In the genomic region with DNA sequence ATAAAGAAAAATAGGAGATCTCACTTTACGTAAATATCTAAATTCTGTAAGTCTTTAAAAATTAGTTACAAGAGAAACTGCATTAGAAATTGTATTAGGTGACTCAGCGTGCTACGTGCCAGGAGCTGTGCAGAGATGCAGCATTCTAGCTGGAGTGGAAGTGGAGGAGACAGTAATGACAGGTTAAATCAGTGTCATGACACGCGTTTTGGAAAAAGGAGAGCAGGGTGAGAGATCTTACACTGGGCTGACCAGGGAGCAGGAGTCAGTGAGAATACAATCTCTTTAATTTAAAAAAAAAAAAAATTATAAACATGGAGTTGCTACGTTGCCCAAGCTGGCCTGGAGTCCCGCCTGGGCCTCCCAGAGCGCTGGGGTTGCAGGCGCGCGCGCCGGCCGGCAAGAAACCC, we compare ENCODE assay signal across 8 cellular contexts. TPM values are rescaled to one million over a fixed set of nuclear protein-coding genes. Genes with fewer than 3 reads are reported as not detected.
DNase-seq lines count a peak whose midpoint lies in the region; ATAC-seq, FAIRE-seq and TF ChIP-seq lines count a peak whose summit lies in the region.

No MANE protein-coding gene starts in this region.

- TF ChIP-seq POLR2A in breast epithelium (IDR thresholded peaks at IDR 0.05) (no peak), HepG2 (IDR thresholded peaks at IDR 0.05; ENCODE audit: insufficient read depth in 1 of 2, low read depth in 2 of 2, low read length in 2 of 2) (no peak), tibial nerve (IDR thresholded peaks at IDR 0.05) (no peak)

- H3K4me2 ChIP-seq in HepG2 (ENCODE audit: low read depth, low read length), result peak overlapping the region; percentile 92

- POLR2A ChIA-PET in AG04450 (lab: Yijun Ruan, JAX), result interaction anchor here (0.6 to 1.5 kb wide), 4 partner anchors 8 to 200 kb away, joined by 3 to 4 read pairs (median 3); partner anchors contain the start of gene NIPA2
- POLR2A ChIA-PET in HepG2 (lab: Yijun Ruan, JAX), result interaction anchor here (0.9 to 1.7 kb wide), 4 partner anchors 8 to 58 kb away, joined by 3 to 8 read pairs (median 6); partner anchors contain the start of gene CYFIP1

- H3K27ac ChIP-seq in AG04450 (ENCODE audit: low read depth, low read length), result peak overlapping the region; percentile 58
- H3K27ac ChIP-seq in breast epithelium, result peak overlapping the region; percentile 41 to 92
- peak overlapping the region; percentile 79 for H3K27ac ChIP-seq in HepG2 (ENCODE audit: extremely low read length, insufficient read depth, low read length)
- peak overlapping the region; percentile 55 to 84 (median 80) for H3K27ac ChIP-seq in tibial nerve

- WGBS in HepG2 (ENCODE audit: low lambda C conversion rate), result 2% methylated on average over 14 of the region's 14 CpGs
- whole genome bisulfite sequencing in tibial nerve, 2 donors, result 4% methylated on average over 14 of the region's 14 CpGs

- FAIRE-seq in HepG2 (lab: Jason Lieb, UNC), result no peak

- H3K79me2 ChIP-seq in HepG2 (ENCODE audit: insufficient read depth, low read length), result peaks cover 13% of the 10 kb centered on the region

- DNase-seq in AG04450 (ENCODE audit: low read depth, low spot score), result no peak
- peak; percentile 35 for DNase-seq in GM10266 (ENCODE audit: extremely low spot score)
- peak; percentile 50 for DNase-seq in NCI-H2171 treated with DMSO at 0.1 percent for 48 hours (lab: John Stamatoyannopoulos, UW)
- no peak for DNase-seq in breast epithelium (ENCODE audit: low spot score in 2 of 2)
- DNase-seq in HepG2 (ENCODE audit: low spot score), result peak; percentile 24
- no peak for DNase-seq in tibial nerve (ENCODE audit: low spot score in 2 of 2)
- no peak for DNase-seq in activated effector memory CD4-positive, alpha-beta T cell treated with anti-CD3 and anti-CD28 coated beads, Interleukin-2, amount 50 U/mL, for 16 hours

- H3K36me3 ChIP-seq in breast epithelium, result no peaks in the 10 kb centered on the region
- peaks cover 2 to 17% of the 10 kb centered on the region in 2 experiments; a peak in 3 of 5 replicates for H3K36me3 ChIP-seq in HepG2 (replicated peaks in 1 of 2; ENCODE audit: control insufficient read depth in 1 of 2, insufficient read depth in 2 of 2, low read length in 2 of 2)
- H3K36me3 ChIP-seq in tibial nerve, result peaks cover 0 to 26% (median 0%) of the 10 kb centered on the region in 3 donors

- TF ChIP-seq RAD21 in HepG2 (CRISPR knock-in tag; IDR thresholded peaks at IDR 0.05), result no peak

- CTCF ChIA-PET in AG04450 (lab: Charles Lee), result interaction anchor here (0.6 kb wide), 1 partner anchor 517 kb away, joined by 3 read pairs; no protein-coding TSS in a partner anchor
- CTCF ChIA-PET in HepG2 (lab: Yijun Ruan, JAX; ENCODE audit: low intra/inter-chr PET ratio, low total read pairs), result no interaction called here

- peak overlapping the region; percentile 83 for H3K9ac ChIP-seq in HepG2 (ENCODE audit: insufficient read depth, low read depth, low read length)

- no peak overlapping the region for H2AFZ ChIP-seq in HepG2 (ENCODE audit: low read length)

- H3K9me3 ChIP-seq in AG04450 (ENCODE audit: control insufficient read depth, insufficient read depth, low read length) (peaks cover 13% of the 10 kb centered on the region), breast epithelium (no peaks in the 10 kb centered on the region), HepG2 (ENCODE audit: low read length) (no peaks in the 10 kb centered on the region), tibial nerve (no peaks in the 10 kb centered on the region)

- BruUV-seq in HepG2 (replicated peaks; lab: Mats Ljungman, UMichigan), result no TSS peak

- in situ Hi-C loops in HepG2 (cut with HindIII; ENCODE audit: extremely low pct_ligation_motif_present, low pct_unique_long_range_greater_than_20kb), result loop anchor here (10.0 kb wide), 1 partner anchor 254 kb away; the partner anchor contains the start of gene NIPA1

- H3K27me3 ChIP-seq in AG04450 (ENCODE audit: control insufficient read depth, insufficient read depth, low read length) (no peaks in the 10 kb centered on the region), breast epithelium (no peaks in the 10 kb centered on the region), HepG2 (ENCODE audit: control insufficient read depth in 1 of 2, insufficient read depth in 2 of 2, low read length in 2 of 2) (no peaks in the 10 kb centered on the region), tibial nerve (no peaks in the 10 kb centered on the region)

- TF ChIP-seq EP300 in HepG2 (IDR thresholded peaks at IDR 0.05; ENCODE audit: low read depth in 2 of 2, low read length in 2 of 2), result no peak
- TF ChIP-seq EP300 in HepG2 (CRISPR knock-in tag; IDR thresholded peaks at IDR 0.05; ENCODE audit: borderline replicate concordance), result no peak
- no peak for TF ChIP-seq EP300 in tibial nerve (IDR thresholded peaks at IDR 0.05)

- intact Hi-C loops in breast epithelium (cut with DNase I; ENCODE audit: low total_unique reads), result no loop called here
- intact Hi-C loops in HepG2 (cut with micrococcal nuclease; ENCODE audit: unreplicated experiment), result loop anchor here (1.0 to 5.0 kb wide), 3 partner anchors 42 to 429 kb away; partner anchors contain the start of gene CYFIP1

- no peaks in the 10 kb centered on the region for H4K20me1 ChIP-seq in HepG2 (ENCODE audit: insufficient read depth, low read length)

- peak overlapping the region; percentile 65 for H3K4me3 ChIP-seq in AG04450 (ENCODE audit: low read depth, low read length)
- peak overlapping the region; percentile 71 to 99 (median 71) for H3K4me3 ChIP-seq in breast epithelium
- peak overlapping the region; percentile 75 to 85 (median 77) for H3K4me3 ChIP-seq in HepG2 (replicated peaks in 1 of 3; ENCODE audit: insufficient read depth in 1 of 3, low read depth in 2 of 3, low read length in 3 of 3)
- H3K4me3 ChIP-seq in tibial nerve, result peak overlapping the region; percentile 66 to 83 (median 82)

- ATAC-seq in HG02852 (IDR thresholded peaks at IDR 0.05; ENCODE audit: unreplicated experiment) (peak; percentile 4), HepG2 (peak; percentile 5)

- no peak for TF ChIP-seq CTCF in AG04450 (IDR thresholded peaks at IDR 0.05; ENCODE audit: low read depth, low read length)
- TF ChIP-seq CTCF in GM10266 (IDR thresholded peaks at IDR 0.05; ENCODE audit: control insufficient read depth, insufficient read depth, low read depth, missing control alignments), result no peak
- TF ChIP-seq CTCF in breast epithelium (IDR thresholded peaks at IDR 0.05), result no peak
- TF ChIP-seq CTCF in HepG2 (CRISPR knock-in tag; IDR thresholded peaks at IDR 0.05), result no peak
- TF ChIP-seq CTCF in tibial nerve (IDR thresholded peaks at IDR 0.05), result no peak

- H3K4me1 ChIP-seq in breast epithelium, result no peaks in the 10 kb centered on the region
- H3K4me1 ChIP-seq in HepG2 (ENCODE audit: insufficient read depth, low read length), result peaks cover 22% of the 10 kb centered on the region
- peaks cover 0 to 27% (median 15%) of the 10 kb centered on the region in 4 donors for H3K4me1 ChIP-seq in tibial nerve

RNA-seq across cellular contexts. Expression of gene TUBGCP5, which starts 0.6 kb away (rescaled TPM):
- polyA plus RNA-seq in AG04450 (2011; rRNA removed) (11.4 and 15.7 TPM in 2 replicates), HepG2 (2011; rRNA removed) (6.8 and 7.2 TPM in 2 replicates)
- 8.6 and 18.1 TPM in 2 replicates for polyA minus RNA-seq in AG04450 (2011; rRNA and poly(A)+ RNA removed)
- total RNA-seq in breast epithelium (10 to 100 TPM; 27.5 to 33.6 (median 28.0) TPM), HepG2 (2016; rRNA removed; fragmentation: Illumina TruSeq; extraction: Trizol) (23.4 and 25.0 TPM in 2 replicates), tibial nerve (10 to 100 TPM; 26.3 to 47.3 (median 31.6) TPM)
- 21.4 and 24.8 TPM in 2 replicates for total RNA-seq in HepG2 (2016; cell fraction: cytosol; rRNA removed; fragmentation: Illumina TruSeq; extraction: Trizol; ENCODE audit: low read depth)
- total RNA-seq in HepG2 (2016; cell fraction: insoluble cytoplasmic fraction; rRNA removed; fragmentation: Illumina TruSeq; extraction: Trizol), result 23.4 and 23.5 TPM in 2 replicates
- total RNA-seq in HepG2 (2016; cell fraction: membrane; rRNA removed; fragmentation: Illumina TruSeq; extraction: Trizol), result 11.4 and 13.6 TPM in 2 replicates
- total RNA-seq in HepG2 (2016; cell fraction: nucleus; rRNA removed; fragmentation: Illumina TruSeq; extraction: Trizol), result 28.9 and 38.0 TPM in 2 replicates
- 3.3 and 4.8 TPM in 2 replicates for polyA plus RNA-seq in HepG2 (2011; cell fraction: cytosol; rRNA removed)
- polyA plus RNA-seq in HepG2 (2011; cell fraction: nucleus; rRNA removed), result 6.9 and 9.4 TPM in 2 replicates
- 5.3 and 7.3 TPM in 2 replicates for polyA plus RNA-seq in HepG2 (2012)
- 0.35 and 0.62 TPM in 2 replicates for polyA plus RNA-seq in HepG2 (2016; cell fraction: cytosol; fragmentation: Illumina TruSeq; extraction: Trizol; ENCODE audit: low read depth)
- 12.8 and 13.1 TPM in 2 replicates for polyA plus RNA-seq in HepG2 (2016; cell fraction: insoluble cytoplasmic fraction; fragmentation: Illumina TruSeq; extraction: Trizol; ENCODE audit: low read depth)
- 0.81 and 1.0 TPM in 2 replicates for polyA plus RNA-seq in HepG2 (2016; cell fraction: membrane; fragmentation: Illumina TruSeq; extraction: Trizol; ENCODE audit: low read depth)
- 27.6 and 32.7 TPM in 2 replicates for polyA plus RNA-seq in HepG2 (2016; cell fraction: nucleus; fragmentation: Illumina TruSeq; extraction: Trizol; ENCODE audit: insufficient read depth, low read depth)
- 7.7 and 12.6 TPM in 2 replicates for polyA minus RNA-seq in HepG2 (2011; rRNA and poly(A)+ RNA removed; ENCODE audit: low replicate concordance)
- polyA minus RNA-seq in HepG2 (2011; cell fraction: cytosol; rRNA and poly(A)+ RNA removed), result 3.2 and 6.0 TPM in 2 replicates
- polyA minus RNA-seq in HepG2 (2011; cell fraction: nucleus; rRNA and poly(A)+ RNA removed), result 26.3 and 31.6 TPM in 2 replicates

RNA-seq across cellular contexts. Expression of gene CYFIP1, which starts 58.6 kb away (rescaled TPM):
- 70.9 and 78.4 TPM in 2 replicates for polyA plus RNA-seq in AG04450 (2011; rRNA removed)
- 142 and 149 TPM in 2 replicates for polyA minus RNA-seq in AG04450 (2011; rRNA and poly(A)+ RNA removed)
- 100 to 1,000 TPM in 2 of 3 donors, 10 to 100 TPM in 1; 97.9 to 128 (median 124) TPM for total RNA-seq in breast epithelium
- total RNA-seq in HepG2 (2016; rRNA removed; fragmentation: Illumina TruSeq; extraction: Trizol), result 58.3 and 68.2 TPM in 2 replicates
- 8.0 and 12.6 TPM in 2 replicates for total RNA-seq in HepG2 (2016; cell fraction: cytosol; rRNA removed; fragmentation: Illumina TruSeq; extraction: Trizol; ENCODE audit: low read depth)
- total RNA-seq in HepG2 (2016; cell fraction: insoluble cytoplasmic fraction; rRNA removed; fragmentation: Illumina TruSeq; extraction: Trizol), result 52.9 and 61.7 TPM in 2 replicates
- 15.5 and 18.4 TPM in 2 replicates for total RNA-seq in HepG2 (2016; cell fraction: membrane; rRNA removed; fragmentation: Illumina TruSeq; extraction: Trizol)
- total RNA-seq in HepG2 (2016; cell fraction: nucleus; rRNA removed; fragmentation: Illumina TruSeq; extraction: Trizol), result 43.3 and 49.9 TPM in 2 replicates
- 38.1 and 39.0 TPM in 2 replicates for polyA plus RNA-seq in HepG2 (2011; rRNA removed)
- 40.5 and 41.5 TPM in 2 replicates for polyA plus RNA-seq in HepG2 (2011; cell fraction: cytosol; rRNA removed)
- 56.2 and 59.8 TPM in 2 replicates for polyA plus RNA-seq in HepG2 (2011; cell fraction: nucleus; rRNA removed)
- polyA plus RNA-seq in HepG2 (2012), result 28.3 and 34.4 TPM in 2 replicates
- 2.5 and 2.6 TPM in 2 replicates for polyA plus RNA-seq in HepG2 (2016; cell fraction: cytosol; fragmentation: Illumina TruSeq; extraction: Trizol; ENCODE audit: low read depth)
- 37.6 and 42.3 TPM in 2 replicates for polyA plus RNA-seq in HepG2 (2016; cell fraction: insoluble cytoplasmic fraction; fragmentation: Illumina TruSeq; extraction: Trizol; ENCODE audit: low read depth)
- 5.2 and 7.3 TPM in 2 replicates for polyA plus RNA-seq in HepG2 (2016; cell fraction: membrane; fragmentation: Illumina TruSeq; extraction: Trizol; ENCODE audit: low read depth)
- polyA plus RNA-seq in HepG2 (2016; cell fraction: nucleus; fragmentation: Illumina TruSeq; extraction: Trizol; ENCODE audit: insufficient read depth, low read depth), result 39.0 and 40.2 TPM in 2 replicates
- 99.8 and 114 TPM in 2 replicates for polyA minus RNA-seq in HepG2 (2011; rRNA and poly(A)+ RNA removed; ENCODE audit: low replicate concordance)
- 21.1 and 22.3 TPM in 2 replicates for polyA minus RNA-seq in HepG2 (2011; cell fraction: cytosol; rRNA and poly(A)+ RNA removed)
- 40.7 and 43.8 TPM in 2 replicates for polyA minus RNA-seq in HepG2 (2011; cell fraction: nucleus; rRNA and poly(A)+ RNA removed)
- 100 to 1,000 TPM in 2 of 4 donors, 10 to 100 TPM in 2; 77.4 to 121 (median 101) TPM for total RNA-seq in tibial nerve

Comparison
In these comparisons a context has a peak if more than half of its experiments do, and no peak if none do; other contexts are left out.
1. DNase-seq: peak in GM10266 (single experiment), NCI-H2171 treated with DMSO at 0.1 percent for 48 hours (single experiment) and HepG2 (single experiment); none in AG04450 (single experiment), breast epithelium (0 of 2), tibial nerve (0 of 2) and activated effector memory CD4-positive, alpha-beta T cell treated with anti-CD3 and anti-CD28 coated beads, Interleukin-2, amount 50 U/mL, for 16 hours (single experiment).
2. Peak in every context shown above with its lines, with median percentiles within 50 percentile points of each other: H3K27ac ChIP-seq and H3K4me3 ChIP-seq.